ENCODE assay signal across 26 cellular contexts in the genomic region with DNA sequence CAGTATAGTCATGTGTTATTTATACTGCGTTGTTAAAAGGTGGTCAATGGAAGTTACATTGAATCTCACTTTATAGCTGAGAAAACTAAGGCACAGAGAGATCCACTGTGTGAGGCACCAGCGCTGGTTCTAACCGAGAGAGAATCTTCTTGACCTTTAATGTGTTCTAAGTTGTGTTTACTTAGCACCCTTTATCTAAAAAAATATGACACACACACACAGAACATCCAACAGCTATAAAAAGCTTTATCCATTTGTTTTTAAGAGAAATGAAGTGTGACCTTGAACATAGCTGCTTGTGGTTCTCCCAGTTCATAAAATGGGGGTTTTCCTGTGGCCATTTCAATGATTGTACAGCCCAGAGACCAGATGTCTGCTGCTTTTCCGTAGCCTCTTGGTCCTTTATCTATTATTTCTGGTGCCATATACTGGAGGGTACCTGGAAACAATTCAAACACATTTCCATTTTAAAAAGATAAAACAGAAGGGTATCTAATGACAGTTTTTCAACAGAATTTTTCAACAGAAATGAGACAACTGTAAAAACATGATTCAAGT. TPM values are rescaled to one million over a fixed set of nuclear protein-coding genes. Genes with fewer than 3 reads are reported as not detected.
DNase-seq lines count a peak whose midpoint lies in the region; ATAC-seq and TF ChIP-seq lines count a peak whose summit lies in the region.
"Had no signal": no experiment of that assay in that cellular context is flagged by ENCODE, and none has a peak within 500 bp of the region (broad histone marks: within the 10 kb centered on the region; RNA-seq: fewer than 3 reads in every experiment).

No MANE protein-coding gene starts in this region.

- no peaks in the 10 kb centered on the region for H3K9me3 ChIP-seq in mucosa of descending colon
- H3K9me3 ChIP-seq: HAP-1 had no signal

- H3K9me3 Mint-ChIP-seq in endothelial cell (ENCODE audit: unreplicated experiment) = no peaks in the 10 kb centered on the region
- H3K9me3 Mint-ChIP-seq: CD8-positive, alpha-beta T cell; naive thymus-derived CD4-positive, alpha-beta T cell; T-helper 1 cell treated with Interleukin-12 subunit alpha and Interleukin-12 subunit beta and Interleukin-4 antibody, amounts not matched to agents 30 μg/mL and 1 μg/mL, for 36 hours had no signal

- peak; percentile 19 for DNase-seq in Daoy (ENCODE audit: low read depth)
- peak; percentile 91 for DNase-seq in amniotic epithelial cell (ENCODE audit: low read depth)
- no peak for DNase-seq in mucosa of descending colon
- no peak for DNase-seq in NK-92 (lab: John Stamatoyannopoulos, UW; ENCODE audit: unreplicated experiment)
- no peak for DNase-seq in endothelial cell (ENCODE audit: low spot score)
- DNase-seq: activated CD4-positive, alpha-beta T cell treated with anti-CD3 and anti-CD28 coated beads, Interleukin-2, amount 50 U/mL, for 48 hours; activated gamma-delta T cell treated with Interleukin-2 at 50 U/mL for 16 hours; amygdala; CD8-positive, alpha-beta T cell; central memory CD4-positive, alpha-beta T cell; EL; foreskin keratinocyte; hypothalamus; islet precursor cell; Karpas-422; mesendoderm; naive thymus-derived CD4-positive, alpha-beta T cell; NCI-H2081; NCI-H524; SIG-M5 had no signal

- peak; percentile 25 for ATAC-seq in mucosa of descending colon
- ATAC-seq in GM18909 (IDR thresholded peaks at IDR 0.05; ENCODE audit: poor library complexity, unreplicated experiment) = no peak
- ATAC-seq: CD8-positive, alpha-beta T cell; foreskin keratinocyte; naive thymus-derived CD4-positive, alpha-beta T cell; sciatic nerve had no signal

- H3K27ac Mint-ChIP-seq in endothelial cell (ENCODE audit: unreplicated experiment) = no peak overlapping the region
- H3K27ac Mint-ChIP-seq: CD8-positive, alpha-beta T cell; naive thymus-derived CD4-positive, alpha-beta T cell; T-helper 1 cell treated with Interleukin-12 subunit alpha and Interleukin-12 subunit beta and Interleukin-4 antibody, amounts not matched to agents 30 μg/mL and 1 μg/mL, for 36 hours had no signal

- H3K27ac ChIP-seq in 22Rv1 = peak overlapping the region; percentile 76
- H3K27ac ChIP-seq: foreskin keratinocyte had no signal

- peaks cover under 1% of the 10 kb centered on the region for H3K4me1 Mint-ChIP-seq in endothelial cell (ENCODE audit: unreplicated experiment)

- no peaks in the 10 kb centered on the region for H3K36me3 Mint-ChIP-seq in endothelial cell (ENCODE audit: low read depth, unreplicated experiment)

- no peak overlapping the region for H3K4me3 Mint-ChIP-seq in endothelial cell (ENCODE audit: unreplicated experiment)
- H3K4me3 Mint-ChIP-seq: CD8-positive, alpha-beta T cell; naive thymus-derived CD4-positive, alpha-beta T cell; T-helper 1 cell treated with Interleukin-12 subunit alpha and Interleukin-12 subunit beta and Interleukin-4 antibody, amounts not matched to agents 30 μg/mL and 1 μg/mL, for 36 hours had no signal

- TF ChIP-seq CTCF in 22Rv1 (IDR thresholded peaks at IDR 0.05) (no peak), mucosa of descending colon (IDR thresholded peaks at IDR 0.05) (no peak), endothelial cell (IDR thresholded peaks at IDR 0.05; ENCODE audit: unreplicated experiment) (no peak)

- peaks cover 7% of the 10 kb centered on the region for H3K4me1 ChIP-seq in mucosa of descending colon (ENCODE audit: low read depth)

- no peaks in the 10 kb centered on the region for H3K27me3 Mint-ChIP-seq in endothelial cell (ENCODE audit: unreplicated experiment)
- H3K27me3 Mint-ChIP-seq: naive thymus-derived CD4-positive, alpha-beta T cell had no signal

- intact Hi-C loops in mucosa of descending colon (cut with DNase I, micrococcal nuclease) = no loop called here

- no peak overlapping the region for H3K4me3 ChIP-seq in mucosa of descending colon
- H3K4me3 ChIP-seq: HAP-1 had no signal

- no peaks in the 10 kb centered on the region for H3K36me3 ChIP-seq in mucosa of descending colon (ENCODE audit: low read depth)

RNA-seq across cellular contexts. Expression of a gene that starts 54.8 kb away (rescaled TPM):
- total RNA-seq in Daoy (2014; rRNA removed; shearing (Covaris generic)) = 0.95 and 1.1 TPM in 2 replicates
- 10 to 100 TPM; 28.4 to 80.5 (median 68.6) TPM for total RNA-seq in mucosa of descending colon
- 1.3 TPM for total RNA-seq in endothelial cell (ENCODE audit: unreplicated experiment)
- total RNA-seq: OCI-LY7 had no signal

Comparison
In these comparisons a context has a peak if more than half of its experiments do, and no peak if none do; other contexts are left out.
1. DNase-seq: peak in Daoy (single experiment) and amniotic epithelial cell (single experiment); none in mucosa of descending colon (0 of 3), NK-92 (single experiment) and endothelial cell (single experiment).
2. RNA of a gene that starts 54.8 kb away (total RNA-seq): 28.4 to 80.5 TPM in mucosa of descending colon; 1.3 TPM in endothelial cell (single experiment) and 0.95 to 1.1 TPM in Daoy; every median in the first group is over 10 times any median in the second.